ENCODE assay signal across 9 cellular contexts in genomic region chr2:182593394-182593707, GRCh38.
DNase-seq lines count a peak whose midpoint lies in the region; ATAC-seq and TF ChIP-seq lines count a peak whose summit lies in the region.
"Had no signal": no experiment of that assay in that cellular context is flagged by ENCODE, and none has a peak within 500 bp of the region (broad histone marks: within the 10 kb centered on the region; RNA-seq: fewer than 3 reads in every experiment).

No MANE protein-coding gene starts in this region.

- DNase-seq in ELR (ENCODE audit: low read depth), result peak; percentile 81
- DNase-seq in NCI-H69 (lab: John Stamatoyannopoulos, UW), result peak; percentile 53
- DNase-seq in dorsolateral prefrontal cortex, result peak in 1 of 10 donors; percentile 26
- peak; percentile 7 for DNase-seq in occipital lobe (lab: John Stamatoyannopoulos, UW)
- DNase-seq in GDM1 (lab: John Stamatoyannopoulos, UW), result no peak
- no peak for DNase-seq in upper lobe of right lung
- no peak for DNase-seq in islet precursor cell
- DNase-seq: left cardiac atrium had no signal

- TF ChIP-seq CTCF in dorsolateral prefrontal cortex (IDR thresholded peaks at IDR 0.05 in 54 of 56, conservative IDR thresholded peaks at IDR 0.05 in 2 of 56; ENCODE audit: low read depth in 1 of 56, partially characterized antibody in 56 of 56) (no peak), upper lobe of right lung (IDR thresholded peaks at IDR 0.05) (no peak)

- H3K4me3 ChIP-seq in dorsolateral prefrontal cortex, result no peak overlapping the region
- H3K4me3 ChIP-seq in upper lobe of right lung, result no peak overlapping the region

- H3K27ac ChIP-seq in dorsolateral prefrontal cortex (peak overlapping the region in 46 of 59 donors; percentile 0 to 85 (median 62)), upper lobe of right lung (no peak overlapping the region)

- H3K4me1 ChIP-seq in upper lobe of right lung, result no peaks in the 10 kb centered on the region

- no peaks in the 10 kb centered on the region for H3K9me3 ChIP-seq in upper lobe of right lung

- H3K36me3 ChIP-seq in upper lobe of right lung, result no peaks in the 10 kb centered on the region

- H3K27me3 ChIP-seq in dorsolateral prefrontal cortex, result no peaks in the 10 kb centered on the region
- H3K27me3 ChIP-seq in upper lobe of right lung, result no peaks in the 10 kb centered on the region

- intact Hi-C loops in dorsolateral prefrontal cortex (cut with DNase I), result no loop called here
- intact Hi-C loops in upper lobe of right lung (cut with DNase I), result no loop called here

- ATAC-seq in upper lobe of right lung (no peak), HG02759 (IDR thresholded peaks at IDR 0.05; ENCODE audit: unreplicated experiment) (no peak)
- ATAC-seq: left cardiac atrium had no signal

Comparison
In these comparisons a context has a peak if more than half of its experiments do, and no peak if none do; other contexts are left out.
1. DNase-seq: peak in ELR (single experiment), NCI-H69 (single experiment) and occipital lobe (single experiment); none in GDM1 (single experiment), upper lobe of right lung (single experiment) and islet precursor cell (single experiment).